29 cellular contexts compared by ENCODE assay signal in the genomic region with DNA sequence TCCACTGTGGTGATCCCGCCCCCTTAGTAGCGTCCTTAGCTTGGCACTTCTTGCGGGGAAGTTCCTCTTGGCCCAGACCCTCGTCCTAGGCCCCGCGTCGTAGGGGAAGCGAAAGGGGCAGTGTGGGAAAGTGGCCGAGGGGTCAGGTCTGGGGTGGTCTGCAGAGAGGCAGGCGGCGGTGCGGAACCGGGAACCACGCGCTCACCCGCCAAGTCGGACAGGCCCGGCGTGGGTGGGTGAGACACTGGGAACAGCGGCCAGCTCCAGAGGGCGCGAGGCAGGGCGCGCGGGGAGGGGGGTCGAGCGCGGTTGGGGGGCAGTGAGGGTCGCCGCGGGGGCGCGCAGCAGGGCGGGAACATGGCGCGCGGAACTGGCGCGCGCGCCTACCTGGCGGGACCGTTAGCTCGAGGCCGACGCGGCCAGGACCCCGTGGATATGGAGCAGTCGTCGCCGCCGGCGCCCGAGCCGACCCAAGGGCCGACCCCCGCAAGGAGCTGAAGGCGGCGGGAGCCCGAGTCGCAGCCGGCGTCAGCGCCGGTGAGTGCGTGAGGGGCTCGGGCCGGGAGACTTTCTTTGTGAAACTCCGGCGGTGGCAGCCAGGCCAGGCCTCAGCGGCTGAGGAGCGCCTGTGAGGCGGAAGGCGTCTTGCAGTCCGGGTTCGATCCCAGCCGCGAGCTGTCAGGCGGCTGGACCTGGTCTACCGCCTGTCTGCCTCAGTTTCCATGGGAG.
"Had no signal": no experiment of that assay in that cellular context is flagged by ENCODE, and none has a peak within 500 bp of the region (broad histone marks: within the 10 kb centered on the region; RNA-seq: fewer than 3 reads in every experiment).

No MANE protein-coding gene starts in this region.

- H3K27ac ChIP-seq: neural progenitor cell, ovary, parathyroid adenoma, psoas muscle, right lobe of liver, sigmoid colon, suprapubic skin, testis, tibial artery, transverse colon, upper lobe of right lung, uterus had no signal

- H3K4me1 ChIP-seq: neural progenitor cell, parathyroid adenoma, psoas muscle, right lobe of liver, sigmoid colon, suprapubic skin, testis, tibial artery, transverse colon, upper lobe of right lung, uterus had no signal

- H3K36me3 Mint-ChIP-seq: natural killer cell; neural progenitor cell; stimulated activated memory B cell treated with anti-CD40 and anti-IgM and Interleukin-4, amounts not matched to agents 10 μg/mL and 1 μg/mL and 100 μg/mL, for 72 hours; type B pancreatic cell had no signal

- H3K27ac Mint-ChIP-seq: natural killer cell; nephron; neural progenitor cell; progenitor cell of endocrine pancreas; stimulated activated memory B cell treated with anti-CD40 and anti-IgM and Interleukin-4, amounts not matched to agents 10 μg/mL and 1 μg/mL and 100 μg/mL, for 72 hours; stimulated activated naive CD8-positive, alpha-beta T cell treated with anti-CD3 and anti-CD28 coated beads, Interleukin-15, amount 100 ng/mL, for 72 hours; type B pancreatic cell had no signal

- H3K9me3 Mint-ChIP-seq: natural killer cell, type B pancreatic cell had no signal

- H3K4me1 Mint-ChIP-seq: natural killer cell; nephron; neural progenitor cell; stimulated activated memory B cell treated with anti-CD40 and anti-IgM and Interleukin-4, amounts not matched to agents 10 μg/mL and 1 μg/mL and 100 μg/mL, for 72 hours; stimulated activated naive CD8-positive, alpha-beta T cell treated with anti-CD3 and anti-CD28 coated beads, Interleukin-15, amount 100 ng/mL, for 72 hours had no signal

- H3K4me3 Mint-ChIP-seq: natural killer cell; nephron; neural progenitor cell; stimulated activated memory B cell treated with anti-CD40 and anti-IgM and Interleukin-4, amounts not matched to agents 10 μg/mL and 1 μg/mL and 100 μg/mL, for 72 hours; stimulated activated naive CD8-positive, alpha-beta T cell treated with anti-CD3 and anti-CD28 coated beads, Interleukin-15, amount 100 ng/mL, for 72 hours; type B pancreatic cell had no signal

- H3K27me3 ChIP-seq: neural progenitor cell, ovary, right lobe of liver, testis, transverse colon, upper lobe of right lung, uterus had no signal

- H3K4me3 ChIP-seq: neural progenitor cell, ovary, psoas muscle, right lobe of liver, sigmoid colon, suprapubic skin, testis, tibial artery, transverse colon, upper lobe of right lung, uterus had no signal

- DNase-seq: natural killer cell; occipital lobe; ovary; psoas muscle; right lobe of liver; sigmoid colon; small intestine; stimulated activated CD4-positive, alpha-beta T cell treated with anti-CD3 and anti-CD28 coated beads, Interleukin-12 subunit alpha, Interleukin-12 subunit beta, amount 100 ng/mL, for 4 hours; stimulated activated CD4-positive, alpha-beta T cell treated with anti-CD3 and anti-CD28 coated beads, Interleukin-1b, Interleukin-23, amount 100 ng/mL, for 48 hours; stimulated activated CD4-positive, alpha-beta T cell treated with anti-CD3 and anti-CD28 coated beads, Interleukin-4, amount 100 ng/mL, for 1 hour; stimulated activated CD4-positive, alpha-beta T cell treated with anti-CD3 and anti-CD28 coated beads, Interleukin-4, amount 100 ng/mL, for 4 hours; stimulated activated CD8-positive, alpha-beta memory T cell treated with anti-CD3 and anti-CD28 coated beads, Interleukin-4, amount 100 ng/mL, for 48 hours; stimulated activated naive CD4-positive, alpha-beta T cell; stimulated activated naive CD8-positive, alpha-beta T cell treated with anti-CD3 and anti-CD28 coated beads, Interleukin-15, amount 100 ng/mL, for 72 hours; stimulated activated naive CD8-positive, alpha-beta T cell treated with anti-CD3 and anti-CD28 coated beads, Interleukin-15, Interleukin-2, amounts not matched to agents 100 U/mL and 50 U/mL, for 24 hours; substantia nigra; testis; tibial artery; transverse colon; upper lobe of right lung; uterus had no signal

- ATAC-seq: natural killer cell; psoas muscle; right cardiac atrium; right lobe of liver; stimulated activated memory B cell treated with anti-CD40 and anti-IgM and Interleukin-4, amounts not matched to agents 10 μg/mL and 1 μg/mL and 100 μg/mL, for 72 hours; stimulated activated naive CD8-positive, alpha-beta T cell treated with anti-CD3 and anti-CD28 coated beads, Interleukin-15, amount 100 ng/mL, for 72 hours; stimulated activated naive CD8-positive, alpha-beta T cell treated with anti-CD3 and anti-CD28 coated beads, Interleukin-15, Interleukin-2, amounts not matched to agents 100 U/mL and 50 U/mL, for 24 hours; upper lobe of right lung had no signal

- H3K36me3 ChIP-seq: neural progenitor cell, ovary, right lobe of liver, sigmoid colon, suprapubic skin, tibial artery, transverse colon, upper lobe of right lung, uterus had no signal

- H3K27me3 Mint-ChIP-seq: progenitor cell of endocrine pancreas; stimulated activated memory B cell treated with anti-CD40 and anti-IgM and Interleukin-4, amounts not matched to agents 10 μg/mL and 1 μg/mL and 100 μg/mL, for 72 hours; stimulated activated naive CD8-positive, alpha-beta T cell treated with anti-CD3 and anti-CD28 coated beads, Interleukin-15, amount 100 ng/mL, for 72 hours; type B pancreatic cell had no signal

- H3K9me3 ChIP-seq: psoas muscle, right lobe of liver, sigmoid colon, testis, tibial artery, transverse colon, upper lobe of right lung, uterus had no signal
